Comparison of ENCODE assay signal across 29 cellular contexts in the genomic region with DNA sequence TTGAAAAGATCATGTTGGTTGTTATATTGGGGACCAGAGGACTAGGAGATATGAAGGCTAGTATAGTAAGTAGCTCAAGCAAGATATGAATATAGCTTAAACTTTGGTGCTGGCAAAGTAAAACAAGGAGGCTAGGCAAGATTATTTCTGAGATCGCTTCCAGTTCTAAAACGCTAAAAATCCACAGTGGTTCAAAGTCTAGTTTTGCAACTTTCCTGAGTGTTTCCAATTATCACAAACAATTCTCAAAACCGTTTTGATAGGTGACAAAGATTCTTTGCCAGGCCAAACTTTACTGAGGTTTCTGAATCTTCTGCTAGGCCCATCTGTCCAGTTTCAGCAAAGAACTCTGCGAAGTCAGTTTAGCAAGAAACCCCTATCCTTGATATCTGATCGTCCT.
"Had no signal": no experiment of that assay in that cellular context is flagged by ENCODE, and none has a peak within 500 bp of the region (broad histone marks: within the 10 kb centered on the region; RNA-seq: fewer than 3 reads in every experiment).

No MANE protein-coding gene starts in this region.

- H3K9me3 Mint-ChIP-seq: activated CD4-positive, alpha-beta T cell treated with anti-CD3 and anti-CD28 coated beads, Interleukin-2, amount 10 ng/mL, durations not matched to agents 7 days and 5 days; activated naive CD4-positive, alpha-beta T cell treated with anti-CD3 and anti-CD28 coated beads, Interleukin-2, amount 50 U/mL, for 72 hours had no signal

- ATAC-seq: activated naive CD4-positive, alpha-beta T cell treated with anti-CD3 and anti-CD28 coated beads, Interleukin-2, amount 50 U/mL, for 72 hours; activated T-cell treated with anti-CD3 and anti-CD28 coated beads, Interleukin-2, amount 50 U/mL, for 4 hours; body of pancreas; PC-3; T-cell had no signal

- H3K36me3 ChIP-seq: ascending aorta had no signal

- FAIRE-seq: bronchial epithelial cell, RCC 7860, TTC549 had no signal

- H3K27ac Mint-ChIP-seq: activated CD4-positive, alpha-beta memory T cell treated with anti-CD3 and anti-CD28 coated beads for 36 hours; activated CD4-positive, alpha-beta T cell treated with anti-CD3 and anti-CD28 coated beads, Interleukin-2, amount 10 ng/mL, durations not matched to agents 7 days and 5 days; activated naive CD4-positive, alpha-beta T cell treated with anti-CD3 and anti-CD28 coated beads, Interleukin-2, amount 50 U/mL, for 72 hours; activated naive CD8-positive, alpha-beta T cell treated with anti-CD3 and anti-CD28 coated beads, Interleukin-2, amount 50 U/mL, for 24 hours had no signal

- H3K4me3 ChIP-seq: ascending aorta, body of pancreas, SJSA1 had no signal

- DNase-seq: activated CD4-positive, alpha-beta memory T cell treated with anti-CD3 and anti-CD28 coated beads for 36 hours; activated CD4-positive, alpha-beta T cell treated with anti-CD3 and anti-CD28 coated beads, Interleukin-2, amount 10 ng/mL, durations not matched to agents 7 days and 5 days; activated CD4-positive, CD25-positive, alpha-beta regulatory T cell; activated CD8-positive, alpha-beta memory T cell treated with anti-CD3 and anti-CD28 coated beads for 24 hours; activated effector memory CD4-positive, alpha-beta T cell treated with anti-CD3 and anti-CD28 coated beads, Interleukin-2, amount 50 U/mL, for 16 hours; activated naive CD4-positive, alpha-beta T cell treated with Interleukin-2 at 50 U/mL for 16 hours; activated naive CD8-positive, alpha-beta T cell treated with anti-CD3 and anti-CD28 coated beads, Interleukin-2, amount 50 U/mL, for 24 hours; activated T-cell treated with anti-CD3 and anti-CD28 coated beads, Interleukin-2, amount 50 U/mL, for 4 hours; amniotic stem cell; body of pancreas; central memory CD4-positive, alpha-beta T cell; MM.1S; NCI-H1105; NCI-H1436; NCI-H187; NCI-H2081; NCI-H446; NCI-H524; PC-3; SHP77; T-cell; T-helper 2 cell; T1000 had no signal

- H3K4me1 ChIP-seq: ascending aorta had no signal

- H3K27me3 Mint-ChIP-seq: activated CD4-positive, alpha-beta memory T cell treated with anti-CD3 and anti-CD28 coated beads for 36 hours; activated CD4-positive, alpha-beta T cell treated with anti-CD3 and anti-CD28 coated beads, Interleukin-2, amount 10 ng/mL, durations not matched to agents 7 days and 5 days; activated naive CD8-positive, alpha-beta T cell treated with anti-CD3 and anti-CD28 coated beads, Interleukin-2, amount 50 U/mL, for 24 hours; T-cell had no signal

- H3K27ac ChIP-seq: ascending aorta, body of pancreas, SJSA1 had no signal

- H3K27me3 ChIP-seq: ascending aorta, body of pancreas, SJSA1 had no signal

- H3K4me3 Mint-ChIP-seq: activated CD4-positive, alpha-beta memory T cell treated with anti-CD3 and anti-CD28 coated beads for 36 hours; activated CD4-positive, alpha-beta T cell treated with anti-CD3 and anti-CD28 coated beads, Interleukin-2, amount 10 ng/mL, durations not matched to agents 7 days and 5 days; activated naive CD8-positive, alpha-beta T cell treated with anti-CD3 and anti-CD28 coated beads, Interleukin-2, amount 50 U/mL, for 24 hours; activated T-cell treated with anti-CD3 and anti-CD28 coated beads, Interleukin-2, amount 50 U/mL, for 4 hours; T-cell had no signal

- H3K9me3 ChIP-seq: body of pancreas, SJSA1 had no signal
